Comparison of ENCODE assay signal across 26 cellular contexts in genomic region chr12:123506059-123506842, GRCh38.
"Had no signal": no experiment of that assay in that cellular context is flagged by ENCODE, and none has a peak within 500 bp of the region (broad histone marks: within the 10 kb centered on the region; RNA-seq: fewer than 3 reads in every experiment).

No MANE protein-coding gene starts in this region.

- H3K36me3 Mint-ChIP-seq: activated naive CD4-positive, alpha-beta T cell treated with anti-CD3 and anti-CD28 coated beads, Interleukin-2, amount 10 ng/mL, durations not matched to agents 7 days and 5 days; activated naive CD8-positive, alpha-beta T cell treated with anti-CD3 and anti-CD28 coated beads, Interleukin-2, amount 10 ng/mL, durations not matched to agents 7 days and 5 days had no signal

- H3K4me3 Mint-ChIP-seq: activated B cell treated with CpG ODN at 0.5 μM for 24 hours; activated CD4-positive, alpha-beta memory T cell treated with anti-CD3 and anti-CD28 coated beads, Interleukin-2, amount 10 ng/mL, durations not matched to agents 7 days and 5 days; activated naive CD4-positive, alpha-beta T cell treated with anti-CD3 and anti-CD28 coated beads, Interleukin-2, amount 10 ng/mL, durations not matched to agents 7 days and 5 days; activated naive CD8-positive, alpha-beta T cell treated with anti-CD3 and anti-CD28 coated beads, Interleukin-2, amount 10 ng/mL, durations not matched to agents 7 days and 5 days; activated T-helper 17 cell treated with anti-CD3 and anti-CD28 coated beads, Interleukin-2, amount 50 U/mL, for 72 hours; T-helper 17 cell had no signal

- H3K4me3 ChIP-seq: ascending aorta, body of pancreas, Peyer's patch had no signal

- H3K9me3 ChIP-seq: ascending aorta, body of pancreas, Peyer's patch had no signal

- ATAC-seq: activated T-helper 17 cell treated with anti-CD3 and anti-CD28 coated beads, Interleukin-2, amount 50 U/mL, for 72 hours; body of pancreas; T-helper 17 cell had no signal

- H3K27me3 Mint-ChIP-seq: activated CD4-positive, alpha-beta memory T cell treated with anti-CD3 and anti-CD28 coated beads, Interleukin-2, amount 10 ng/mL, durations not matched to agents 7 days and 5 days; activated naive CD8-positive, alpha-beta T cell treated with anti-CD3 and anti-CD28 coated beads, Interleukin-2, amount 10 ng/mL, durations not matched to agents 7 days and 5 days; activated T-helper 17 cell treated with anti-CD3 and anti-CD28 coated beads, Interleukin-2, amount 50 U/mL, for 72 hours; T-helper 17 cell had no signal

- H3K4me1 Mint-ChIP-seq: activated B cell treated with CpG ODN at 0.5 μM for 24 hours; activated CD4-positive, alpha-beta memory T cell treated with anti-CD3 and anti-CD28 coated beads, Interleukin-2, amount 10 ng/mL, durations not matched to agents 7 days and 5 days; activated T-helper 17 cell treated with anti-CD3 and anti-CD28 coated beads, Interleukin-2, amount 50 U/mL, for 72 hours had no signal

- DNase-seq: activated B cell treated with CpG ODN at 0.5 μM for 24 hours; activated CD4-positive, alpha-beta memory T cell treated with anti-CD3 and anti-CD28 coated beads, Interleukin-2, amount 10 ng/mL, durations not matched to agents 7 days and 5 days; activated CD4-positive, alpha-beta T cell treated with anti-CD3 and anti-CD28 coated beads for 1 hour; activated CD4-positive, alpha-beta T cell treated with anti-CD3 and anti-CD28 coated beads, Interleukin-2, amount 50 U/mL, for 1 hour; activated gamma-delta T cell treated with Interleukin-2 at 50 U/mL for 16 hours; activated naive CD4-positive, alpha-beta T cell treated with anti-CD3 and anti-CD28 coated beads, Interleukin-2, amount 10 ng/mL, durations not matched to agents 7 days and 5 days; activated naive CD8-positive, alpha-beta T cell treated with anti-CD3 and anti-CD28 coated beads, Interleukin-2, amount 10 ng/mL, durations not matched to agents 7 days and 5 days; activated T-cell treated with anti-CD3 and anti-CD28 coated beads for 4 hours; activated T-cell treated with anti-CD3 and anti-CD28 coated beads, Interleukin-2, amount 50 U/mL, for 48 hours; body of pancreas; central memory CD4-positive, alpha-beta T cell; Kasumi-1; NCI-H1105 treated with DMSO at 0.1 percent for 48 hours; NCI-H1436 treated with DMSO at 0.1 percent for 48 hours; NCI-H187; NCI-H2081; NCI-H510A treated with DMSO at 0.1 percent for 48 hours; NCI-H69; NK-92 treated with Interleukin-12 subunit alpha and Interleukin-12 subunit beta, amount 100 ng/mL, for 24 hours; Peyer's patch; SHP77; T-helper 17 cell; T-helper 9 cell had no signal

- H3K27me3 ChIP-seq: ascending aorta, body of pancreas, Peyer's patch had no signal

- H3K9me3 Mint-ChIP-seq: activated B cell treated with CpG ODN at 0.5 μM for 24 hours; activated CD4-positive, alpha-beta memory T cell treated with anti-CD3 and anti-CD28 coated beads, Interleukin-2, amount 10 ng/mL, durations not matched to agents 7 days and 5 days; activated naive CD4-positive, alpha-beta T cell treated with anti-CD3 and anti-CD28 coated beads, Interleukin-2, amount 10 ng/mL, durations not matched to agents 7 days and 5 days; activated naive CD8-positive, alpha-beta T cell treated with anti-CD3 and anti-CD28 coated beads, Interleukin-2, amount 10 ng/mL, durations not matched to agents 7 days and 5 days; activated T-helper 17 cell treated with anti-CD3 and anti-CD28 coated beads, Interleukin-2, amount 50 U/mL, for 72 hours had no signal

- FAIRE-seq: bronchial epithelial cell had no signal

- H3K27ac Mint-ChIP-seq: activated B cell treated with CpG ODN at 0.5 μM for 24 hours; activated CD4-positive, alpha-beta memory T cell treated with anti-CD3 and anti-CD28 coated beads, Interleukin-2, amount 10 ng/mL, durations not matched to agents 7 days and 5 days; activated naive CD4-positive, alpha-beta T cell treated with anti-CD3 and anti-CD28 coated beads, Interleukin-2, amount 10 ng/mL, durations not matched to agents 7 days and 5 days; activated naive CD8-positive, alpha-beta T cell treated with anti-CD3 and anti-CD28 coated beads, Interleukin-2, amount 10 ng/mL, durations not matched to agents 7 days and 5 days; activated T-helper 17 cell treated with anti-CD3 and anti-CD28 coated beads, Interleukin-2, amount 50 U/mL, for 72 hours; T-helper 17 cell had no signal

- H3K27ac ChIP-seq: ascending aorta, body of pancreas, Peyer's patch had no signal

- H3K36me3 ChIP-seq: Peyer's patch had no signal

- H3K4me1 ChIP-seq: ascending aorta, body of pancreas, Peyer's patch had no signal
